ENCODE assay signal across 12 cellular contexts in the genomic region with DNA sequence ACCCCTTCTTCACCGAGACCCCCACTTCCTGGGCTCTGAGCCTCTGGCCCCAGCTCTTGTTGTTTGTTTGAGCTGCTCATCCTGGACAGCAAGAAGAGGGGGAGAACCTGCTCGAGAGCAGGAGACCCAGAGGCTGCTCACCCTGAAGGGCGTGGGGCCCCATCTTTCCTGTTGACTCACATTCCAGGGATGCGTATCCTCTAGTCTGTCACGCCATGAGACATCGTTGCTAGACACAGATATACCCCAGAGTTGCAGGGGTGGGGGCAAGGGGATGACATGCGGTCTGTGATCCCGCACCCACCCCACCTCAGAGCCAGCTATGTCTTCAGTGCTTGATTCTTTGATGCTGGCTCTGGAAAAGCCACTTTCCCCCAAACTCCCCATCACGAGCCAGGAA. TPM values are rescaled to one million over a fixed set of nuclear protein-coding genes. Genes with fewer than 3 reads are reported as not detected.
DNase-seq lines count a peak whose midpoint lies in the region; ATAC-seq and TF ChIP-seq lines count a peak whose summit lies in the region.
"Had no signal": no experiment of that assay in that cellular context is flagged by ENCODE, and none has a peak within 500 bp of the region (broad histone marks: within the 10 kb centered on the region; RNA-seq: fewer than 3 reads in every experiment).

No MANE protein-coding gene starts in this region.

- H3K4me3 ChIP-seq in AG04450 (ENCODE audit: low read depth, low read length) (no peak overlapping the region), muscle layer of colon (ENCODE audit: low read depth in 1 of 2, low read length in 2 of 2) (no peak overlapping the region)

- H3K27me3 ChIP-seq in AG04450 (ENCODE audit: control insufficient read depth, insufficient read depth, low read length) (peaks cover under 1% of the 10 kb centered on the region), muscle layer of colon (ENCODE audit: control insufficient read depth in 1 of 2, insufficient read depth in 2 of 2, low read length in 2 of 2) (no peaks in the 10 kb centered on the region)

- H3K27ac Mint-ChIP-seq in chondrocyte (ENCODE audit: unreplicated experiment): peak overlapping the region; percentile 67

- H3K9me3 Mint-ChIP-seq in chondrocyte (ENCODE audit: low read depth): no peaks in the 10 kb centered on the region
- H3K9me3 Mint-ChIP-seq: CD4-positive, CD25-positive, alpha-beta regulatory T cell had no signal

- H3K4me1 ChIP-seq in muscle layer of colon (ENCODE audit: insufficient read depth, low read length): peaks cover 45% of the 10 kb centered on the region

- CTCF ChIA-PET in AG04450 (lab: Charles Lee): interaction anchor here (1.1 to 2.5 kb wide), 3 partner anchors 13 to 162 kb away, joined by 3 to 12 read pairs (median 9); a partner anchor contains a TSS

- ATAC-seq in GM21723 (IDR thresholded peaks at IDR 0.05; ENCODE audit: unreplicated experiment): no peak

- POLR2A ChIA-PET in AG04450 (lab: Yijun Ruan, JAX): interaction anchor here (1.0 to 1.3 kb wide), 3 partner anchors 16 to 143 kb away, joined by 3 to 13 read pairs (median 3); a partner anchor contains a TSS

- DNase-seq in AG04450 (ENCODE audit: low read depth, low spot score) (no peak), HT1080 (ENCODE audit: low read depth) (peak; percentile 80), chondrocyte (ENCODE audit: low spot score) (no peak), medulla oblongata (ENCODE audit: extremely low spot score) (no peak), NCI-H1417 treated with DMSO at 0.1 percent for 48 hours (lab: John Stamatoyannopoulos, UW) (no peak), KG1 (lab: John Stamatoyannopoulos, UW) (no peak)
- DNase-seq: activated naive CD4-positive, alpha-beta T cell treated with Interleukin-2 at 50 U/mL for 16 hours; CD4-positive, CD25-positive, alpha-beta regulatory T cell; stimulated activated CD4-positive, alpha-beta T cell treated with anti-CD3 and anti-CD28 coated beads, Interleukin-15, amount 100 ng/mL, for 24 hours; stimulated activated naive CD4-positive, alpha-beta T cell treated with Interleukin-2 at 50 U/mL for 16 hours had no signal

- H3K4me1 Mint-ChIP-seq in chondrocyte (ENCODE audit: low read depth): peaks cover 28% of the 10 kb centered on the region

- H3K4me3 Mint-ChIP-seq in chondrocyte (ENCODE audit: unreplicated experiment): no peak overlapping the region

- H3K36me3 ChIP-seq in muscle layer of colon (ENCODE audit: insufficient read depth, low read length): peaks cover 41% of the 10 kb centered on the region

- H3K27me3 Mint-ChIP-seq in chondrocyte (ENCODE audit: low read depth): peaks cover 2% of the 10 kb centered on the region

- H3K9ac ChIP-seq in muscle layer of colon (ENCODE audit: low read length): no peak overlapping the region

- H3K9me3 ChIP-seq in AG04450 (ENCODE audit: control insufficient read depth, insufficient read depth, low read length): no peaks in the 10 kb centered on the region; the same call in 1 of the 2 replicates
- H3K9me3 ChIP-seq in muscle layer of colon (ENCODE audit: low read length): no peaks in the 10 kb centered on the region

- TF ChIP-seq CTCF in AG04450 (IDR thresholded peaks at IDR 0.05; ENCODE audit: low read depth, low read length): no peak
- no peak for TF ChIP-seq CTCF in chondrocyte (IDR thresholded peaks at IDR 0.05)

- peaks cover 14% of the 10 kb centered on the region for H3K36me3 Mint-ChIP-seq in chondrocyte (ENCODE audit: low read depth)

- H3K27ac ChIP-seq in AG04450 (ENCODE audit: low read depth, low read length): peak overlapping the region; percentile 39
- H3K27ac ChIP-seq in muscle layer of colon (ENCODE audit: low read depth, low read length): peak overlapping the region; percentile 31

RNA-seq across cellular contexts. Expression of a gene that starts 5.7 kb away (rescaled TPM):
- polyA plus RNA-seq in AG04450 (2011; rRNA removed): 0.25 and 0.35 TPM in 2 replicates
- polyA minus RNA-seq in AG04450 (2011; rRNA and poly(A)+ RNA removed): 0.14 and 1.7 TPM in 2 replicates
- 0.10 and 0.37 TPM in 2 replicates for total RNA-seq in HT1080 (2014; rRNA removed; shearing (Covaris generic))
- 0.02 and 0.08 TPM in 2 replicates for polyA plus RNA-seq in HT1080 (2015; cell fraction: cytosol; rRNA removed)
- polyA plus RNA-seq in HT1080 (2015; cell fraction: nucleus; rRNA removed): 0.76 and 0.87 TPM in 2 replicates
- total RNA-seq in chondrocyte: 1.9 to 2.9 TPM (median 2.3 TPM) in 3 replicates

RNA-seq across cellular contexts. Expression of a gene that starts 13.2 kb away (rescaled TPM):
- polyA plus RNA-seq in AG04450 (2011; rRNA removed): 39.2 and 60.0 TPM in 2 replicates
- 43.7 and 58.2 TPM in 2 replicates for polyA minus RNA-seq in AG04450 (2011; rRNA and poly(A)+ RNA removed)
- total RNA-seq in HT1080 (2014; rRNA removed; shearing (Covaris generic)): 19.5 and 22.6 TPM in 2 replicates
- polyA plus RNA-seq in HT1080 (2015; cell fraction: cytosol; rRNA removed): 63.5 and 66.3 TPM in 2 replicates
- 220 and 258 TPM in 2 replicates for polyA plus RNA-seq in HT1080 (2015; cell fraction: nucleus; rRNA removed)
- total RNA-seq in chondrocyte: 68.0 to 86.5 TPM (median 68.7 TPM) in 3 replicates

RNA-seq across cellular contexts. Expression of a gene that starts 15.2 kb away (rescaled TPM):
- 3.1 and 3.8 TPM in 2 replicates for polyA plus RNA-seq in AG04450 (2011; rRNA removed)
- polyA minus RNA-seq in AG04450 (2011; rRNA and poly(A)+ RNA removed): 3.0 and 3.6 TPM in 2 replicates
- total RNA-seq in HT1080 (2014; rRNA removed; shearing (Covaris generic)): 10.4 and 10.5 TPM in 2 replicates
- polyA plus RNA-seq in HT1080 (2015; cell fraction: cytosol; rRNA removed): 4.5 and 6.0 TPM in 2 replicates
- polyA plus RNA-seq in HT1080 (2015; cell fraction: nucleus; rRNA removed): 3.8 and 5.6 TPM in 2 replicates
- total RNA-seq in chondrocyte: 4.3 to 6.3 TPM (median 4.9 TPM) in 3 replicates

RNA-seq across cellular contexts. Expression of a gene that starts 36.9 kb away (rescaled TPM):
- 0.27 and 0.47 TPM in 2 replicates for polyA plus RNA-seq in AG04450 (2011; rRNA removed)
- polyA minus RNA-seq in AG04450 (2011; rRNA and poly(A)+ RNA removed): 0.13 TPM in 1 of 2 replicates, not detected in the other
- 0.37 TPM in 1 of 2 replicates, not detected in the other for total RNA-seq in HT1080 (2014; rRNA removed; shearing (Covaris generic))
- 0.23 and 0.85 TPM in 2 replicates for polyA plus RNA-seq in HT1080 (2015; cell fraction: cytosol; rRNA removed)
- 1.5 and 2.1 TPM in 2 replicates for polyA plus RNA-seq in HT1080 (2015; cell fraction: nucleus; rRNA removed)
- 0.73 to 1.6 TPM (median 1.3 TPM) in 3 replicates for total RNA-seq in chondrocyte

RNA-seq across cellular contexts. Expression of a gene that starts 39.1 kb away (rescaled TPM):
- 12.6 and 14.1 TPM in 2 replicates for polyA plus RNA-seq in AG04450 (2011; rRNA removed)
- 9.4 and 10.3 TPM in 2 replicates for polyA minus RNA-seq in AG04450 (2011; rRNA and poly(A)+ RNA removed)
- 20.4 and 90.2 TPM in 2 replicates for total RNA-seq in HT1080 (2014; rRNA removed; shearing (Covaris generic))
- 16.8 and 20.1 TPM in 2 replicates for polyA plus RNA-seq in HT1080 (2015; cell fraction: cytosol; rRNA removed)
- polyA plus RNA-seq in HT1080 (2015; cell fraction: nucleus; rRNA removed): 31.0 and 34.0 TPM in 2 replicates
- 35.6 to 37.9 TPM (median 35.8 TPM) in 3 replicates for total RNA-seq in chondrocyte
